ENCODE assay signal across 16 cellular contexts in the genomic region with DNA sequence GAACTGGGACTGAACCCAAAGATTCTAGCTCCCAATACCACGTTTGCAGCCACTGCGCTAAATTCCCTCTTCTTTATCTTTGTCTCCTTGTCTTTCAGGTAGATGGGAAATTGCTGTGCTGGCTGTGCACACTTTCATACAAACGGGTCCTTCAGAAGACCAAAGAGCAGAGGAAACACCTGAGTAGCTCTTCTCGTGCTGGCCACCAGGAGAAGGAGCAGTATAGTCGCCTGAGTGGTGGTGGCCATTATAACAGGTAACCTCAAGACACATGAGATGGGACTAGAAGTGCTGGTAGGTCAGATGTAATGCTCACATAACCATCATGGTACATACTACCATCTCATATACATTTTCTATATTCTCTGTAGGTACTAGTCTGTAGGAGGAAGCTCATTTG. TPM values are rescaled to one million over a fixed set of nuclear protein-coding genes. Genes with fewer than 3 reads are reported as not detected.
DNase-seq lines count a peak whose midpoint lies in the region; TF ChIP-seq lines count a peak whose summit lies in the region.
"Had no signal": no experiment of that assay in that cellular context is flagged by ENCODE, and none has a peak within 500 bp of the region (broad histone marks: within the 10 kb centered on the region; RNA-seq: fewer than 3 reads in every experiment).

No MANE protein-coding gene starts in this region.

- no peak overlapping the region for H3K9ac ChIP-seq in endodermal cell (ENCODE audit: extremely low read depth, low read length, poor library complexity, severe bottlenecking)
- H3K9ac ChIP-seq: BLaER1 treated with 17β-estradiol and CSF1 and Interleukin-3, amounts not matched to agents 10 nM and 100 nM; KMS-11 had no signal

- H3K9me3 ChIP-seq in endodermal cell (ENCODE audit: control insufficient read depth, low read length) = no peaks in the 10 kb centered on the region
- H3K9me3 ChIP-seq in tibial nerve = no peaks in the 10 kb centered on the region
- H3K9me3 ChIP-seq: BLaER1 treated with 17β-estradiol and CSF1 and Interleukin-3, amounts not matched to agents 10 nM and 100 nM; HAP-1 had no signal

- DNase-seq in HT-29 (ENCODE audit: low spot score) = peak; percentile 13
- peak; percentile 51 for DNase-seq in endodermal cell
- no peak for DNase-seq in progenitor cell of endocrine pancreas (ENCODE audit: low spot score, unreplicated experiment)
- no peak for DNase-seq in NCI-H226
- DNase-seq in NCI-H1105 (lab: John Stamatoyannopoulos, UW) = no peak
- DNase-seq in tibial nerve (ENCODE audit: low spot score in 2 of 2) = no peak
- DNase-seq: ACHN; CD4-positive, CD25-positive, alpha-beta regulatory T cell; DMS79; HFFc6 had no signal

- H3K4me1 Mint-ChIP-seq in endodermal cell (no peaks in the 10 kb centered on the region), progenitor cell of endocrine pancreas (ENCODE audit: low read depth) (no peaks in the 10 kb centered on the region)
- H3K4me1 Mint-ChIP-seq: GM23338, IgD-negative memory B cell had no signal

- H3K27ac ChIP-seq in endodermal cell (ENCODE audit: low read depth, low read length) (no peak overlapping the region), tibial nerve (no peak overlapping the region)
- H3K27ac ChIP-seq: BLaER1 treated with 17β-estradiol and CSF1 and Interleukin-3, amounts not matched to agents 10 nM and 100 nM; KMS-11 had no signal

- peak; percentile 13 for TF ChIP-seq CTCF in GM12873 (IDR thresholded peaks at IDR 0.05; ENCODE audit: insufficient read depth, low read depth, low read length, missing control alignments)
- peak; percentile 56 for TF ChIP-seq CTCF in endodermal cell (conservative IDR thresholded peaks at IDR 0.05)
- TF ChIP-seq CTCF in progenitor cell of endocrine pancreas (IDR thresholded peaks at IDR 0.05; ENCODE audit: unreplicated experiment) = no peak
- no peak for TF ChIP-seq CTCF in tibial nerve (IDR thresholded peaks at IDR 0.05)

- H3K36me3 Mint-ChIP-seq in endodermal cell (ENCODE audit: low read depth) (peaks cover 44% of the 10 kb centered on the region), progenitor cell of endocrine pancreas (ENCODE audit: insufficient read depth) (peaks cover 20% of the 10 kb centered on the region)

- no peak overlapping the region for H3K4me3 ChIP-seq in endodermal cell (ENCODE audit: low read length)
- no peak overlapping the region for H3K4me3 ChIP-seq in tibial nerve
- H3K4me3 ChIP-seq: BLaER1 treated with 17β-estradiol and CSF1 and Interleukin-3, amounts not matched to agents 10 nM and 100 nM; GM23338; HAP-1 had no signal

- H3K4me3 Mint-ChIP-seq in endodermal cell = no peak overlapping the region
- no peak overlapping the region for H3K4me3 Mint-ChIP-seq in progenitor cell of endocrine pancreas (ENCODE audit: low read depth)
- H3K4me3 Mint-ChIP-seq: CD4-positive, CD25-positive, alpha-beta regulatory T cell; GM23338; HFFc6 had no signal

- H3K4me1 ChIP-seq in endodermal cell (ENCODE audit: control insufficient read depth, insufficient read depth, low read length) (no peaks in the 10 kb centered on the region), tibial nerve (no peaks in the 10 kb centered on the region)
- H3K4me1 ChIP-seq: HAP-1 had no signal

- 94 to 100% methylated on average over 3 to 5 of the region's 5 CpGs for WGBS in endodermal cell (ENCODE audit: insufficient coverage in 1 of 2, insufficient read length in 1 of 2), 2 experiments
- WGBS in tibial nerve, 2 donors = 89 to 96% methylated on average over 5 of the region's 5 CpGs

- H3K9me3 Mint-ChIP-seq in endodermal cell (no peaks in the 10 kb centered on the region), progenitor cell of endocrine pancreas (ENCODE audit: low read depth) (no peaks in the 10 kb centered on the region)
- H3K9me3 Mint-ChIP-seq: CD4-positive, CD25-positive, alpha-beta regulatory T cell; GM23338; HFFc6; IgD-negative memory B cell had no signal

- TF ChIP-seq POLR2A in tibial nerve (IDR thresholded peaks at IDR 0.05) = no peak

- H3K27me3 Mint-ChIP-seq in endodermal cell (ENCODE audit: insufficient read depth) = no peaks in the 10 kb centered on the region
- no peaks in the 10 kb centered on the region for H3K27me3 Mint-ChIP-seq in progenitor cell of endocrine pancreas
- H3K27me3 Mint-ChIP-seq: CD4-positive, CD25-positive, alpha-beta regulatory T cell; IgD-negative memory B cell had no signal

- no peaks in the 10 kb centered on the region for H3K27me3 ChIP-seq in endodermal cell (ENCODE audit: control insufficient read depth, insufficient read depth, low read length, poor library complexity, severe bottlenecking)
- H3K27me3 ChIP-seq in tibial nerve = no peaks in the 10 kb centered on the region
- H3K27me3 ChIP-seq: BLaER1 treated with 17β-estradiol and CSF1 and Interleukin-3, amounts not matched to agents 10 nM and 100 nM had no signal

- H3K36me3 ChIP-seq in endodermal cell (ENCODE audit: control insufficient read depth, insufficient read depth, low read length) = peaks cover 38% of the 10 kb centered on the region
- peaks cover 0 to 94% (median 13%) of the 10 kb centered on the region in 3 donors for H3K36me3 ChIP-seq in tibial nerve

- TF ChIP-seq EP300 in tibial nerve (IDR thresholded peaks at IDR 0.05) = no peak

- H3K27ac Mint-ChIP-seq in endodermal cell = no peak overlapping the region
- H3K27ac Mint-ChIP-seq in progenitor cell of endocrine pancreas = peak overlapping the region; percentile 47
- H3K27ac Mint-ChIP-seq: CD4-positive, CD25-positive, alpha-beta regulatory T cell; GM23338; HFFc6; IgD-negative memory B cell had no signal

RNA-seq across cellular contexts. Expression of a gene that starts 18.8 kb away (rescaled TPM):
- 7.4 and 7.5 TPM in 2 replicates for total RNA-seq in HT-29 (2014; rRNA removed; shearing (Covaris generic))
- total RNA-seq in endodermal cell (10 to 100 TPM; 13.0 to 14.7 TPM), progenitor cell of endocrine pancreas (14.7 and 15.2 TPM in 2 replicates), tibial nerve (10 to 100 TPM; 16.7 to 41.3 (median 23.7) TPM)
- polyA plus RNA-seq in endodermal cell (2013, experiment 1 of 2) = 11.1 TPM
- polyA plus RNA-seq in endodermal cell (2013, experiment 2 of 2) = 10.6 TPM

RNA-seq across cellular contexts. Expression of a gene that starts 28.5 kb away (rescaled TPM):
- total RNA-seq in HT-29 (2014; rRNA removed; shearing (Covaris generic)) = 16.3 and 18.7 TPM in 2 replicates
- 10 to 100 TPM; 19.5 to 23.3 TPM for total RNA-seq in endodermal cell
- 30.7 TPM for polyA plus RNA-seq in endodermal cell (2013, experiment 1 of 2)
- 31.6 TPM for polyA plus RNA-seq in endodermal cell (2013, experiment 2 of 2)
- total RNA-seq in progenitor cell of endocrine pancreas = 24.3 and 26.1 TPM in 2 replicates
- total RNA-seq in tibial nerve = 10 to 100 TPM; 51.6 to 71.0 (median 66.9) TPM

Comparison
In these comparisons a context has a peak if more than half of its experiments do, and no peak if none do; other contexts are left out.
1. CTCF ChIP-seq: peak in GM12873 (single experiment) and endodermal cell (single experiment); none in progenitor cell of endocrine pancreas (single experiment) and tibial nerve (0 of 5).
2. DNase-seq: peak in HT-29 (single experiment) and endodermal cell (single experiment); none in progenitor cell of endocrine pancreas (single experiment), NCI-H226 (single experiment), NCI-H1105 (single experiment) and tibial nerve (0 of 2).